1 cellular context compared by ENCODE assay signal in the genomic region with DNA sequence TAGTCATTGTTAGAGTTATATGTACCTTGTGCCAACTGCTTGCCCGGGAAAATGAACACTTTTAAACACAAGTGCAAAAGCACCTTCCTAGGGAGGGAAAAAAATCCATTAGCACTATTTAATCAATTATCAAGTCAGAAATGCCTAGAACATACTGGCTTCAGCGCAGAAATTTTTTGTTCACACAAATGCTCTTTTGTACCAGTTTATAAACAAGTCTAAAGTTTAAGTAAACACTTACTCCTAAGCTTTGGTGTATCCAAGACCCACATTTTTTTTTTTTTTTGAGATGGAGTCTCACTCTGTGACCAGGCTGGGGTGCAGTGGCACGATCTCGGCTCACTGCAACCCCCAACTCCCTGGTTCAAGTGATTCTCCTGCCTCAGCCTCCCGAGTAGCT.
TF ChIP-seq lines count a peak whose summit lies in the region.

No MANE protein-coding gene starts in this region.

TF ChIP-seq in HepG2, 621 proteins besides CTCF, POLR2A, EP300 and RAD21:
- TF ChIP-seq POGZ (CRISPR knock-in tag; IDR thresholded peaks at IDR 0.05), result peak; percentile 48; the same call in 1 of the 2 replicates
- TF ChIP-seq DNMT1 (CRISPR knock-in tag; IDR thresholded peaks at IDR 0.05), result no peak
- no peak for TF ChIP-seq SOX13 (IDR thresholded peaks at IDR 0.05)
- TF ChIP-seq SOX13 (CRISPR knock-in tag; conservative IDR thresholded peaks at IDR 0.05 in 1 of 2, IDR thresholded peaks at IDR 0.05 in 1 of 2), result peak in 1 of 2 experiments; percentile 9; a peak in 1 of 4 replicates
- no peak for TF ChIP-seq ZNF431 (CRISPR knock-in tag; IDR thresholded peaks at IDR 0.05; ENCODE audit: borderline replicate concordance, low read depth)
- TF ChIP-seq SNAI1 (CRISPR knock-in tag; IDR thresholded peaks at IDR 0.05; ENCODE audit: borderline replicate concordance), result no peak
- no peak for TF ChIP-seq NFE2L2 (IDR thresholded peaks at IDR 0.05; ENCODE audit: low read length)
- TF ChIP-seq, protein P1, sequence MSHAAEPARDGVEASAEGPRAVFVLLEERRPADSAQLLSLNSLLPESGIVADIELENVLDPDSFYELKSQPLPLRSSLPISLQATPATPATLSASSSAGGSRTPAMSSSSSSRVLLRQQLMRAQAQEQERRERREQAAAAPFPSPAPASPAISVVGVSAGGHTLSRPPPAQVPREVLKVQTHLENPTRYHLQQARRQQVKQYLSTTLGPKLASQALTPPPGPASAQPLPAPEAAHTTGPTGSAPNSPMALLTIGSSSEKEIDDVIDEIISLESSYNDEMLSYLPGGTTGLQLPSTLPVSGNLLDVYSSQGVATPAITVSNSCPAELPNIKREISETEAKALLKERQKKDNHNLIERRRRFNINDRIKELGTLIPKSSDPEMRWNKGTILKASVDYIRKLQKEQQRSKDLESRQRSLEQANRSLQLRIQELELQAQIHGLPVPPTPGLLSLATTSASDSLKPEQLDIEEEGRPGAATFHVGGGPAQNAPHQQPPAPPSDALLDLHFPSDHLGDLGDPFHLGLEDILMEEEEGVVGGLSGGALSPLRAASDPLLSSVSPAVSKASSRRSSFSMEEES (CRISPR knock-in tag; IDR thresholded peaks at IDR 0.05), result no peak
- no peak for TF ChIP-seq MTA1 (CRISPR knock-in tag; IDR thresholded peaks at IDR 0.05; ENCODE audit: borderline replicate concordance)
- TF ChIP-seq RBAK (CRISPR knock-in tag; IDR thresholded peaks at IDR 0.05), result no peak
- no peak for TF ChIP-seq NFIC (IDR thresholded peaks at IDR 0.05; ENCODE audit: low read length)
- TF ChIP-seq FOXK2 (IDR thresholded peaks at IDR 0.05), result peak; percentile 31; the same call in 1 of the 2 replicates
- 0 out of 3 replicates have a peak, but pooled peaks have one; percentile 11 for TF ChIP-seq MXI1 (IDR thresholded peaks at IDR 0.05; ENCODE audit: borderline replicate concordance, low read depth, low read length)
- no peak for TF ChIP-seq ZNF782 (CRISPR knock-in tag; IDR thresholded peaks at IDR 0.05; ENCODE audit: borderline replicate concordance)
- TF ChIP-seq, protein P2, sequence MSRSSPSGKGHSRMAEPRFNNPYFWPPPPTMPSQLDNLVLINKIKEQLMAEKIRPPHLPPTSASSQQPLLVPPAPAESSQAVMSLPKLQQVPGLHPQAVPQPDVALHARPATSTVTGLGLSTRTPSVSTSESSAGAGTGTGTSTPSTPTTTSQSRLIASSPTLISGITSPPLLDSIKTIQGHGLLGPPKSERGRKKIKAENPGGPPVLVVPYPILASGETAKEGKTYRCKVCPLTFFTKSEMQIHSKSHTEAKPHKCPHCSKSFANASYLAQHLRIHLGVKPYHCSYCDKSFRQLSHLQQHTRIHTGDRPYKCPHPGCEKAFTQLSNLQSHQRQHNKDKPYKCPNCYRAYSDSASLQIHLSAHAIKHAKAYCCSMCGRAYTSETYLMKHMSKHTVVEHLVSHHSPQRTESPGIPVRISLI (CRISPR knock-in tag; IDR thresholded peaks at IDR 0.05; ENCODE audit: borderline replicate concordance), result peak; percentile 62; the same call in 1 of the 2 replicates
- TF ChIP-seq SOX6 (IDR thresholded peaks at IDR 0.05), result no peak
- TF ChIP-seq SOX6 (CRISPR knock-in tag; IDR thresholded peaks at IDR 0.05), result peak; percentile 42; the same call in 1 of the 2 replicates
- TF ChIP-seq ZNF670 (CRISPR knock-in tag; IDR thresholded peaks at IDR 0.05; ENCODE audit: borderline replicate concordance), result no peak
- no peak for TF ChIP-seq ZNF713 (CRISPR knock-in tag; IDR thresholded peaks at IDR 0.05)
- TF ChIP-seq ZNF572 (CRISPR knock-in tag; IDR thresholded peaks at IDR 0.05), result no peak
- peak; percentile 39; the same call in 1 of the 2 replicates for TF ChIP-seq FOXA3 (CRISPR knock-in tag; IDR thresholded peaks at IDR 0.05)
- TF ChIP-seq, protein P3, sequence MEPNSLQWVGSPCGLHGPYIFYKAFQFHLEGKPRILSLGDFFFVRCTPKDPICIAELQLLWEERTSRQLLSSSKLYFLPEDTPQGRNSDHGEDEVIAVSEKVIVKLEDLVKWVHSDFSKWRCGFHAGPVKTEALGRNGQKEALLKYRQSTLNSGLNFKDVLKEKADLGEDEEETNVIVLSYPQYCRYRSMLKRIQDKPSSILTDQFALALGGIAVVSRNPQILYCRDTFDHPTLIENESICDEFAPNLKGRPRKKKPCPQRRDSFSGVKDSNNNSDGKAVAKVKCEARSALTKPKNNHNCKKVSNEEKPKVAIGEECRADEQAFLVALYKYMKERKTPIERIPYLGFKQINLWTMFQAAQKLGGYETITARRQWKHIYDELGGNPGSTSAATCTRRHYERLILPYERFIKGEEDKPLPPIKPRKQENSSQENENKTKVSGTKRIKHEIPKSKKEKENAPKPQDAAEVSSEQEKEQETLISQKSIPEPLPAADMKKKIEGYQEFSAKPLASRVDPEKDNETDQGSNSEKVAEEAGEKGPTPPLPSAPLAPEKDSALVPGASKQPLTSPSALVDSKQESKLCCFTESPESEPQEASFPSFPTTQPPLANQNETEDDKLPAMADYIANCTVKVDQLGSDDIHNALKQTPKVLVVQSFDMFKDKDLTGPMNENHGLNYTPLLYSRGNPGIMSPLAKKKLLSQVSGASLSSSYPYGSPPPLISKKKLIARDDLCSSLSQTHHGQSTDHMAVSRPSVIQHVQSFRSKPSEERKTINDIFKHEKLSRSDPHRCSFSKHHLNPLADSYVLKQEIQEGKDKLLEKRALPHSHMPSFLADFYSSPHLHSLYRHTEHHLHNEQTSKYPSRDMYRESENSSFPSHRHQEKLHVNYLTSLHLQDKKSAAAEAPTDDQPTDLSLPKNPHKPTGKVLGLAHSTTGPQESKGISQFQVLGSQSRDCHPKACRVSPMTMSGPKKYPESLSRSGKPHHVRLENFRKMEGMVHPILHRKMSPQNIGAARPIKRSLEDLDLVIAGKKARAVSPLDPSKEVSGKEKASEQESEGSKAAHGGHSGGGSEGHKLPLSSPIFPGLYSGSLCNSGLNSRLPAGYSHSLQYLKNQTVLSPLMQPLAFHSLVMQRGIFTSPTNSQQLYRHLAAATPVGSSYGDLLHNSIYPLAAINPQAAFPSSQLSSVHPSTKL (CRISPR knock-in tag; IDR thresholded peaks at IDR 0.05), result no peak
- TF ChIP-seq GATAD2A (CRISPR knock-in tag; IDR thresholded peaks at IDR 0.05), result 0 out of 2 replicates have a peak, but pooled peaks have one; percentile 24
- TF ChIP-seq ARHGAP35 (CRISPR knock-in tag; IDR thresholded peaks at IDR 0.05; ENCODE audit: borderline replicate concordance), result no peak
- TF ChIP-seq, protein P4, sequence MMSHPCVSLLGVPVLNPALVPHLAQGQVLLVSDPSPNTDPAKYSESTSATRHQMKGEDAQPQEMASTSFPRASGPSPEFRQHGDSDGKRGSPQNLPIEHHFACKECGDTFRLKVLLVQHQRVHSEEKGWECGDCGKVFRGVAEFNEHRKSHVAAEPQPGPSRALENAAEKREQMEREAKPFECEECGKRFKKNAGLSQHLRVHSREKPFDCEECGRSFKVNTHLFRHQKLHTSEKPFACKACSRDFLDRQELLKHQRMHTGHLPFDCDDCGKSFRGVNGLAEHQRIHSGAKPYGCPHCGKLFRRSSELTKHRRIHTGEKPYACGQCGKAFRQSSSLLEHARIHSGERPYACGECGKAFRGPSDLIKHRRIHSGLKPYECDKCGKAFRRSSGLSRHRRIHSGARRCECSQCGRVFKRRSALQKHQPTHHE (CRISPR knock-in tag; IDR thresholded peaks at IDR 0.05; ENCODE audit: borderline replicate concordance), result no peak
- no peak for TF ChIP-seq HOXA5 (CRISPR knock-in tag; IDR thresholded peaks at IDR 0.05)
- TF ChIP-seq, protein P5, sequence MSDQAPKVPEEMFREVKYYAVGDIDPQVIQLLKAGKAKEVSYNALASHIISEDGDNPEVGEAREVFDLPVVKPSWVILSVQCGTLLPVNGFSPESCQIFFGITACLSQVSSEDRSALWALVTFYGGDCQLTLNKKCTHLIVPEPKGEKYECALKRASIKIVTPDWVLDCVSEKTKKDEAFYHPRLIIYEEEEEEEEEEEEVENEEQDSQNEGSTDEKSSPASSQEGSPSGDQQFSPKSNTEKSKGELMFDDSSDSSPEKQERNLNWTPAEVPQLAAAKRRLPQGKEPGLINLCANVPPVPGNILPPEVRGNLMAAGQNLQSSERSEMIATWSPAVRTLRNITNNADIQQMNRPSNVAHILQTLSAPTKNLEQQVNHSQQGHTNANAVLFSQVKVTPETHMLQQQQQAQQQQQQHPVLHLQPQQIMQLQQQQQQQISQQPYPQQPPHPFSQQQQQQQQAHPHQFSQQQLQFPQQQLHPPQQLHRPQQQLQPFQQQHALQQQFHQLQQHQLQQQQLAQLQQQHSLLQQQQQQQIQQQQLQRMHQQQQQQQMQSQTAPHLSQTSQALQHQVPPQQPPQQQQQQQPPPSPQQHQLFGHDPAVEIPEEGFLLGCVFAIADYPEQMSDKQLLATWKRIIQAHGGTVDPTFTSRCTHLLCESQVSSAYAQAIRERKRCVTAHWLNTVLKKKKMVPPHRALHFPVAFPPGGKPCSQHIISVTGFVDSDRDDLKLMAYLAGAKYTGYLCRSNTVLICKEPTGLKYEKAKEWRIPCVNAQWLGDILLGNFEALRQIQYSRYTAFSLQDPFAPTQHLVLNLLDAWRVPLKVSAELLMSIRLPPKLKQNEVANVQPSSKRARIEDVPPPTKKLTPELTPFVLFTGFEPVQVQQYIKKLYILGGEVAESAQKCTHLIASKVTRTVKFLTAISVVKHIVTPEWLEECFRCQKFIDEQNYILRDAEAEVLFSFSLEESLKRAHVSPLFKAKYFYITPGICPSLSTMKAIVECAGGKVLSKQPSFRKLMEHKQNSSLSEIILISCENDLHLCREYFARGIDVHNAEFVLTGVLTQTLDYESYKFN (CRISPR knock-in tag; conservative IDR thresholded peaks at IDR 0.05), result peak; percentile 44; the same call in 1 of the 2 replicates
TF ChIP-seq in HepG2: peak in this region for 9.
